24 cellular contexts compared by ENCODE assay signal in the genomic region with DNA sequence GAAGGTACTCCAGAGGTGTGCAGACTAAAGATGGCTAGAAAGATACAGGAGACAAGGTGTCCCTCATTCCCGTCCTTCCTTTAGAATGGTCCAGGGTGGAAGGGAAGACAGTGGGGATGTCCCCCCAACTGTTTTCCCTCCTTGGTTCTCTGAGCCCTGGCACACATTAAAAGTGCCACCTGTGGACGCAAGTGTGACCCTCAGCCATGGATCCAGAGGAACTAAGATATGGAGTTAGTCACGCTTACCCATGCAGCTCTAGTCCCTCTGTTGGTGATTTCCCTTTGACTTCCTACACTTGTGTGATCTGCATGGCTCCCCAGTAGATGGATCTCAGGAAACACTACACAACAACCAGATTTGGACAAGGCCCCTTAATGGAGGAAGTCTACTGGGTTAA.
DNase-seq lines count a peak whose midpoint lies in the region; ATAC-seq and TF ChIP-seq lines count a peak whose summit lies in the region.
"Had no signal": no experiment of that assay in that cellular context is flagged by ENCODE, and none has a peak within 500 bp of the region (broad histone marks: within the 10 kb centered on the region; RNA-seq: fewer than 3 reads in every experiment).

No MANE protein-coding gene starts in this region.

- intact Hi-C loops in activated naive CD4-positive, alpha-beta T cell treated with anti-CD3 and anti-CD28 coated beads for 36 hours (cut with micrococcal nuclease) = loop anchor here (5.0 kb wide), 1 partner anchor 143 kb away; no protein-coding TSS in a partner anchor
- intact Hi-C loops in left ventricle myocardium superior (cut with micrococcal nuclease) = no loop called here

- no peak for ATAC-seq in left ventricle myocardium superior

- no peak overlapping the region for H3K4me3 Mint-ChIP-seq in activated naive CD4-positive, alpha-beta T cell treated with anti-CD3 and anti-CD28 coated beads for 36 hours
- H3K4me3 Mint-ChIP-seq: mesothelial cell of epicardium, nephron had no signal

- TF ChIP-seq CTCF in fibroblast of mammary gland (conservative IDR thresholded peaks at IDR 0.05; ENCODE audit: control insufficient read depth, insufficient read depth, low read depth, low read length) = no peak

- no peaks in the 10 kb centered on the region for H3K27me3 Mint-ChIP-seq in activated naive CD4-positive, alpha-beta T cell treated with anti-CD3 and anti-CD28 coated beads for 36 hours (ENCODE audit: low read depth)
- H3K27me3 Mint-ChIP-seq: IgD-negative memory B cell had no signal

- H3K4me1 Mint-ChIP-seq in activated naive CD4-positive, alpha-beta T cell treated with anti-CD3 and anti-CD28 coated beads for 36 hours (ENCODE audit: low read depth) = no peaks in the 10 kb centered on the region
- H3K4me1 Mint-ChIP-seq: mesothelial cell of epicardium, nephron had no signal

- H3K27ac Mint-ChIP-seq in activated naive CD4-positive, alpha-beta T cell treated with anti-CD3 and anti-CD28 coated beads for 36 hours = no peak overlapping the region
- H3K27ac Mint-ChIP-seq: activated T-helper 2 cell treated with anti-CD3 and anti-CD28 coated beads, Interferon-gamma antibody, Interleukin-2, Interleukin-4, amounts not matched to agents 10 μg/mL and 5 μg/mL and 100 μg/mL, durations not matched to agents 14 hours and 24 hours and 36 hours; mesothelial cell of epicardium; nephron had no signal

- H3K9me3 Mint-ChIP-seq in activated naive CD4-positive, alpha-beta T cell treated with anti-CD3 and anti-CD28 coated beads for 36 hours = peaks cover 44% of the 10 kb centered on the region

- H3K4me3 ChIP-seq in fibroblast of mammary gland (ENCODE audit: control insufficient read depth, low read depth, low read length) = no peak overlapping the region
- H3K4me3 ChIP-seq: esophagus squamous epithelium, uterus had no signal

- peak; percentile 8 for DNase-seq in activated naive CD4-positive, alpha-beta T cell treated with anti-CD3 and anti-CD28 coated beads for 36 hours
- DNase-seq in activated naive CD4-positive, alpha-beta T cell treated with anti-CD3 and anti-CD28 coated beads, Interleukin-2, amount 50 U/mL, for 16 hours = no peak
- DNase-seq in amniotic epithelial cell (ENCODE audit: low read depth) (peak; percentile 37), fibroblast of mammary gland (ENCODE audit: low read depth) (peak; percentile 19), retina (peak; percentile 1), left ventricle myocardium superior (no peak), DMS153 (lab: John Stamatoyannopoulos, UW) (no peak), NCI-H2171 (lab: John Stamatoyannopoulos, UW) (no peak)
- DNase-seq: activated CD4-positive, alpha-beta T cell treated with anti-CD3 and anti-CD28 coated beads for 4 hours; Calu3; central memory CD4-positive, alpha-beta T cell; esophagus squamous epithelium; GF-D8; HCEC 1CT; kidney glomerular epithelial cell; NCI-H1930; NCI-H510A; small intestine; stimulated activated CD4-positive, alpha-beta T cell treated with anti-CD3 and anti-CD28 coated beads, Interleukin-4, amount 100 ng/mL, for 24 hours; uterus had no signal

- CTCF ChIA-PET in activated naive CD4-positive, alpha-beta T cell treated with anti-CD3 and anti-CD28 coated beads for 36 hours (lab: Charles Lee) = interaction anchor here (1.0 kb wide), 1 partner anchor 143 kb away, joined by 4 read pairs; no protein-coding TSS in a partner anchor

- H3K36me3 Mint-ChIP-seq in activated naive CD4-positive, alpha-beta T cell treated with anti-CD3 and anti-CD28 coated beads for 36 hours (ENCODE audit: low read depth) = peaks cover 7% of the 10 kb centered on the region

Comparison
In these comparisons a context has a peak if more than half of its experiments do, and no peak if none do; other contexts are left out.
1. DNase-seq: peak in activated naive CD4-positive, alpha-beta T cell treated with anti-CD3 and anti-CD28 coated beads for 36 hours (single experiment), amniotic epithelial cell (single experiment), fibroblast of mammary gland (single experiment) and retina (single experiment); none in activated naive CD4-positive, alpha-beta T cell treated with anti-CD3 and anti-CD28 coated beads, Interleukin-2, amount 50 U/mL, for 16 hours (single experiment), left ventricle myocardium superior (single experiment), DMS153 (single experiment) and NCI-H2171 (single experiment).